Comparison of ENCODE assay signal across 1 cellular context in the genomic region with DNA sequence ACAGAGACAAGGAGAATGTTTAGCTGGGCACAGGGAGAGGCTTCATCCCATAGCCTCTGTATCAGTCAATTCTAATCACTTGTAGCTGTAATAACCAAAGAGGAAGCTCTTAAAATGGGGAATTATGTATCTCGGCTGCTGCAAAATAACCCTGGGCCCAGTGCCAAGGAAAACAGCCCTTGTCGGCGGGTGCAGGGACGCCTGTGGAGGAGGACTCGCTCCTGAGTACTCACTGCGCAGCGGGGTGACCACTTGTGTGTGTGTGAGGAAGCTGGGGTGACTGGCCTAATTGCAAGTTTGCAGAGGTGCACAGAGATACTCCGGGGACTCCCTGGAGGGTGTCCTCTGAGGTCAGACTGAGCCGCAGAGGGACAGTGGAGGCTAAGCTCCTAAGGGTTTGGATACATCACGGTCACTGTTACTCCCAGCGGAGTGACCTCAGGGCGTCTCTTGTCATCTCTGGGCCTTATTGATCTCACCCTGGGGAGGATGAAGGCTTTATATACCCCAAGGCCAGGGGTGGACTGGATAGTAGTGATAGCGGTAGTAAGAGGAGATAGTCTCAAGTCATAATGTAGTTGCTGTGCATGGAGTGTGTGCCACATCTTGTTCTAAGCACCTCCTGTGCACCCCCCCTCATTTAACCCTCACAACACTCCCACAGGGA.
A peak's percentile ranks its signal among the peaks of the same experiment; 100 is the strongest.
TF ChIP-seq lines count a peak whose summit lies in the region.

No MANE protein-coding gene starts in this region.

TF ChIP-seq in K562, 482 proteins besides CTCF, POLR2A, EP300 and RAD21 (continued from another document):
- TF ChIP-seq, protein P1, sequence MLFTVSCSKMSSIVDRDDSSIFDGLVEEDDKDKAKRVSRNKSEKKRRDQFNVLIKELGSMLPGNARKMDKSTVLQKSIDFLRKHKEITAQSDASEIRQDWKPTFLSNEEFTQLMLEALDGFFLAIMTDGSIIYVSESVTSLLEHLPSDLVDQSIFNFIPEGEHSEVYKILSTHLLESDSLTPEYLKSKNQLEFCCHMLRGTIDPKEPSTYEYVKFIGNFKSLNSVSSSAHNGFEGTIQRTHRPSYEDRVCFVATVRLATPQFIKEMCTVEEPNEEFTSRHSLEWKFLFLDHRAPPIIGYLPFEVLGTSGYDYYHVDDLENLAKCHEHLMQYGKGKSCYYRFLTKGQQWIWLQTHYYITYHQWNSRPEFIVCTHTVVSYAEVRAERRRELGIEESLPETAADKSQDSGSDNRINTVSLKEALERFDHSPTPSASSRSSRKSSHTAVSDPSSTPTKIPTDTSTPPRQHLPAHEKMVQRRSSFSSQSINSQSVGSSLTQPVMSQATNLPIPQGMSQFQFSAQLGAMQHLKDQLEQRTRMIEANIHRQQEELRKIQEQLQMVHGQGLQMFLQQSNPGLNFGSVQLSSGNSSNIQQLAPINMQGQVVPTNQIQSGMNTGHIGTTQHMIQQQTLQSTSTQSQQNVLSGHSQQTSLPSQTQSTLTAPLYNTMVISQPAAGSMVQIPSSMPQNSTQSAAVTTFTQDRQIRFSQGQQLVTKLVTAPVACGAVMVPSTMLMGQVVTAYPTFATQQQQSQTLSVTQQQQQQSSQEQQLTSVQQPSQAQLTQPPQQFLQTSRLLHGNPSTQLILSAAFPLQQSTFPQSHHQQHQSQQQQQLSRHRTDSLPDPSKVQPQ (CRISPR knock-in tag; IDR thresholded peaks at IDR 0.05; ENCODE audit: borderline replicate concordance): no peak
- TF ChIP-seq XRCC4 (IDR thresholded peaks at IDR 0.05; ENCODE audit: extremely low read depth, insufficient read depth, insufficient read length) (no peak), MTA3 (IDR thresholded peaks at IDR 0.05; ENCODE audit: borderline replicate concordance) (no peak), BHLHE40 (IDR thresholded peaks at IDR 0.05; ENCODE audit: low read length) (peak; percentile 63), SUPT5H (IDR thresholded peaks at IDR 0.05) (no peak), XRCC3 (IDR thresholded peaks at IDR 0.05) (no peak), FOXK2 (conservative IDR thresholded peaks at IDR 0.05 in 1 of 2, IDR thresholded peaks at IDR 0.05 in 1 of 2; ENCODE audit: low read depth in 2 of 2) (no peak), RBM22 (IDR thresholded peaks at IDR 0.05; ENCODE audit: low read depth, low read length, poor library complexity, severe bottlenecking) (no peak), TEAD4 (IDR thresholded peaks at IDR 0.05; ENCODE audit: low read length) (no peak), TEAD4 (CRISPR knock-in tag; IDR thresholded peaks at IDR 0.05; ENCODE audit: borderline replicate concordance) (no peak), ARID2 (IDR thresholded peaks at IDR 0.05) (no peak), RBM39 (optimal IDR thresholded peaks at IDR 0.05; ENCODE audit: low read depth, low read length) (no peak), ZNF57 (CRISPR knock-in tag; IDR thresholded peaks at IDR 0.05) (no peak), SMAD3 (CRISPR knock-in tag; conservative IDR thresholded peaks at IDR 0.05) (0 out of 2 replicates have a peak, but pooled peaks have one; percentile 4), CBX5 (IDR thresholded peaks at IDR 0.05; ENCODE audit: borderline replicate concordance, low read depth) (no peak), DPF2 (IDR thresholded peaks at IDR 0.05) (peak; percentile 64), ZNF644 (tag; IDR thresholded peaks at IDR 0.05; ENCODE audit: low read depth) (no peak), NR2C1 (IDR thresholded peaks at IDR 0.05) (no peak), NR2C1 (tag; IDR thresholded peaks at IDR 0.05) (no peak), ZBTB33 (CRISPR knock-in tag; IDR thresholded peaks at IDR 0.05) (peak; percentile 62; the same call in 1 of the 2 replicates), ZNF584 (CRISPR knock-in tag; IDR thresholded peaks at IDR 0.05; ENCODE audit: low read depth) (no peak), CREM (IDR thresholded peaks at IDR 0.05; ENCODE audit: low read depth) (peak; percentile 41; the same call in 1 of the 2 replicates), FOXA1 (IDR thresholded peaks at IDR 0.05; ENCODE audit: borderline replicate concordance) (no peak), HLTF (IDR thresholded peaks at IDR 0.05) (no peak), PHTF2 (CRISPR knock-in tag; IDR thresholded peaks at IDR 0.05) (no peak), U2AF2 (optimal IDR thresholded peaks at IDR 0.05; ENCODE audit: low read depth, low read length) (no peak), SAFB (IDR thresholded peaks at IDR 0.05; ENCODE audit: borderline replicate concordance, low read depth, low read length) (no peak), POLR2G (IDR thresholded peaks at IDR 0.05; ENCODE audit: low read depth, low read length) (no peak), MCM2 (IDR thresholded peaks at IDR 0.05; ENCODE audit: low read depth) (no peak), HEY1 (CRISPR knock-in tag; IDR thresholded peaks at IDR 0.05; ENCODE audit: borderline replicate concordance) (no peak), SNIP1 (IDR thresholded peaks at IDR 0.05; ENCODE audit: low read depth) (no peak), RBM17 (IDR thresholded peaks at IDR 0.05; ENCODE audit: borderline replicate concordance, low read depth, low read length) (no peak), POLR3A (IDR thresholded peaks at IDR 0.05; ENCODE audit: borderline replicate concordance, extremely low read depth, insufficient read depth, insufficient read length) (no peak), HNRNPK (IDR thresholded peaks at IDR 0.05; ENCODE audit: low read depth, low read length, poor library complexity, severe bottlenecking) (no peak)
- TF ChIP-seq, protein P2, sequence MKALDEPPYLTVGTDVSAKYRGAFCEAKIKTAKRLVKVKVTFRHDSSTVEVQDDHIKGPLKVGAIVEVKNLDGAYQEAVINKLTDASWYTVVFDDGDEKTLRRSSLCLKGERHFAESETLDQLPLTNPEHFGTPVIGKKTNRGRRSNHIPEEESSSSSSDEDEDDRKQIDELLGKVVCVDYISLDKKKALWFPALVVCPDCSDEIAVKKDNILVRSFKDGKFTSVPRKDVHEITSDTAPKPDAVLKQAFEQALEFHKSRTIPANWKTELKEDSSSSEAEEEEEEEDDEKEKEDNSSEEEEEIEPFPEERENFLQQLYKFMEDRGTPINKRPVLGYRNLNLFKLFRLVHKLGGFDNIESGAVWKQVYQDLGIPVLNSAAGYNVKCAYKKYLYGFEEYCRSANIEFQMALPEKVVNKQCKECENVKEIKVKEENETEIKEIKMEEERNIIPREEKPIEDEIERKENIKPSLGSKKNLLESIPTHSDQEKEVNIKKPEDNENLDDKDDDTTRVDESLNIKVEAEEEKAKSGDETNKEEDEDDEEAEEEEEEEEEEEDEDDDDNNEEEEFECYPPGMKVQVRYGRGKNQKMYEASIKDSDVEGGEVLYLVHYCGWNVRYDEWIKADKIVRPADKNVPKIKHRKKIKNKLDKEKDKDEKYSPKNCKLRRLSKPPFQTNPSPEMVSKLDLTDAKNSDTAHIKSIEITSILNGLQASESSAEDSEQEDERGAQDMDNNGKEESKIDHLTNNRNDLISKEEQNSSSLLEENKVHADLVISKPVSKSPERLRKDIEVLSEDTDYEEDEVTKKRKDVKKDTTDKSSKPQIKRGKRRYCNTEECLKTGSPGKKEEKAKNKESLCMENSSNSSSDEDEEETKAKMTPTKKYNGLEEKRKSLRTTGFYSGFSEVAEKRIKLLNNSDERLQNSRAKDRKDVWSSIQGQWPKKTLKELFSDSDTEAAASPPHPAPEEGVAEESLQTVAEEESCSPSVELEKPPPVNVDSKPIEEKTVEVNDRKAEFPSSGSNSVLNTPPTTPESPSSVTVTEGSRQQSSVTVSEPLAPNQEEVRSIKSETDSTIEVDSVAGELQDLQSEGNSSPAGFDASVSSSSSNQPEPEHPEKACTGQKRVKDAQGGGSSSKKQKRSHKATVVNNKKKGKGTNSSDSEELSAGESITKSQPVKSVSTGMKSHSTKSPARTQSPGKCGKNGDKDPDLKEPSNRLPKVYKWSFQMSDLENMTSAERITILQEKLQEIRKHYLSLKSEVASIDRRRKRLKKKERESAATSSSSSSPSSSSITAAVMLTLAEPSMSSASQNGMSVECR (CRISPR knock-in tag; IDR thresholded peaks at IDR 0.05): peak; percentile 69; the same call in 1 of the 2 replicates
- TF ChIP-seq, protein P3, sequence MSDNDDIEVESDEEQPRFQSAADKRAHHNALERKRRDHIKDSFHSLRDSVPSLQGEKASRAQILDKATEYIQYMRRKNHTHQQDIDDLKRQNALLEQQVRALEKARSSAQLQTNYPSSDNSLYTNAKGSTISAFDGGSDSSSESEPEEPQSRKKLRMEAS (CRISPR knock-in tag; IDR thresholded peaks at IDR 0.05): peak; percentile 27
